ENCODE assay signal across 22 cellular contexts in genomic region chr22:33593818-33594217, GRCh38.
DNase-seq lines count a peak whose midpoint lies in the region; ATAC-seq, FAIRE-seq and TF ChIP-seq lines count a peak whose summit lies in the region.
"Had no signal": no experiment of that assay in that cellular context is flagged by ENCODE, and none has a peak within 500 bp of the region (broad histone marks: within the 10 kb centered on the region; RNA-seq: fewer than 3 reads in every experiment).

No MANE protein-coding gene starts in this region.

- no peaks in the 10 kb centered on the region for H3K79me2 ChIP-seq in HepG2 (ENCODE audit: insufficient read depth, low read length)

- intact Hi-C loops in HepG2 (cut with micrococcal nuclease; ENCODE audit: unreplicated experiment) (no loop called here), right lobe of liver (cut with DNase I) (no loop called here), CD14-positive monocyte (cut with micrococcal nuclease) (no loop called here)

- H3K4me1 Mint-ChIP-seq in CD14-positive monocyte, result no peaks in the 10 kb centered on the region
- H3K4me1 Mint-ChIP-seq in T-cell, result no peaks in the 10 kb centered on the region

- H3K9me3 Mint-ChIP-seq in CD14-positive monocyte (peaks cover 0 to 12% (median 4%) of the 10 kb centered on the region in 7 donors), T-cell (peaks cover 0 to 8% (median 0%) of the 10 kb centered on the region in 3 donors)
- H3K9me3 Mint-ChIP-seq: CD8-positive, alpha-beta T cell had no signal

- peaks cover 0 to 2% (median 0%) of the 10 kb centered on the region in 3 donors for H3K27me3 Mint-ChIP-seq in CD14-positive monocyte (ENCODE audit: low read depth in 3 of 3)
- H3K27me3 Mint-ChIP-seq in T-cell, result no peaks in the 10 kb centered on the region
- H3K27me3 Mint-ChIP-seq: CD4-positive, alpha-beta T cell had no signal

- CTCF ChIA-PET in HepG2 (lab: Yijun Ruan, JAX; ENCODE audit: low intra/inter-chr PET ratio, low total read pairs), result no interaction called here
- CTCF ChIA-PET in T-cell (lab: Charles Lee), result no interaction called here

- ATAC-seq in HepG2 (no peak), right lobe of liver (no peak), esophagus mucosa (peak; percentile 25), T-cell (replicated peaks in 1 of 4) (no peak), HG02852 (IDR thresholded peaks at IDR 0.05; ENCODE audit: unreplicated experiment) (no peak)
- ATAC-seq: CD8-positive, alpha-beta T cell had no signal

- TF ChIP-seq RAD21 in HepG2 (CRISPR knock-in tag; IDR thresholded peaks at IDR 0.05), result no peak

- H3K9me3 ChIP-seq in HepG2 (ENCODE audit: low read length) (no peaks in the 10 kb centered on the region), right lobe of liver (no peaks in the 10 kb centered on the region)
- H3K9me3 ChIP-seq: BE2C, BLaER1 had no signal

- TF ChIP-seq CTCF in HepG2 (CRISPR knock-in tag; IDR thresholded peaks at IDR 0.05) (no peak), right lobe of liver (IDR thresholded peaks at IDR 0.05) (no peak), CD14-positive monocyte (IDR thresholded peaks at IDR 0.05) (no peak)

- H3K4me1 ChIP-seq in HepG2 (ENCODE audit: insufficient read depth, low read length), result peaks cover 7% of the 10 kb centered on the region; the same call in 1 of the 2 replicates
- H3K4me1 ChIP-seq in right lobe of liver, result no peaks in the 10 kb centered on the region
- H3K4me1 ChIP-seq: BE2C, BLaER1 had no signal

- H3K4me3 Mint-ChIP-seq in CD14-positive monocyte (no peak overlapping the region), T-cell (no peak overlapping the region)
- H3K4me3 Mint-ChIP-seq: CD4-positive, alpha-beta T cell; CD8-positive, alpha-beta T cell had no signal

- H3K36me3 ChIP-seq in HepG2 (replicated peaks in 1 of 2; ENCODE audit: control insufficient read depth in 1 of 2, insufficient read depth in 2 of 2, low read length in 2 of 2) (peaks cover 0 to 1% of the 10 kb centered on the region in 2 experiments; a peak in 2 of 5 replicates), right lobe of liver (no peaks in the 10 kb centered on the region)
- H3K36me3 ChIP-seq: BE2C had no signal

- FAIRE-seq in HepG2 (lab: Jason Lieb, UNC), result no peak
- FAIRE-seq: D721Med, G401.6, GM12891, GM19239 had no signal

- H3K36me3 Mint-ChIP-seq in CD14-positive monocyte (no peaks in the 10 kb centered on the region), T-cell (no peaks in the 10 kb centered on the region)
- H3K36me3 Mint-ChIP-seq: CD8-positive, alpha-beta T cell had no signal

- DNase-seq in HepG2 (ENCODE audit: low spot score), result no peak
- no peak for DNase-seq in right lobe of liver
- peak; percentile 66 for DNase-seq in NCI-H82 (lab: John Stamatoyannopoulos, UW)
- peak; percentile 0 for DNase-seq in islet precursor cell
- DNase-seq in CD14-positive monocyte (ENCODE audit: low spot score), result no peak
- DNase-seq in T-cell, result no peak
- DNase-seq: ACHN; BE2C; C1 segment of cervical spinal cord; CD4-positive, alpha-beta T cell; CD8-positive, alpha-beta T cell; COR-L47; DMS79 treated with DMSO at 0.1 percent for 48 hours; GF-D8 had no signal

- H3K27me3 ChIP-seq in HepG2 (ENCODE audit: control insufficient read depth in 1 of 2, insufficient read depth in 2 of 2, low read length in 2 of 2) (no peaks in the 10 kb centered on the region), right lobe of liver (no peaks in the 10 kb centered on the region)
- H3K27me3 ChIP-seq: BE2C, BLaER1 had no signal

- 99% methylated on average over 5 of the region's 5 CpGs for WGBS in HepG2 (ENCODE audit: low lambda C conversion rate)
- 79% methylated on average over 5 of the region's 5 CpGs for WGBS in right lobe of liver (ENCODE audit: insufficient coverage, low coverage, low lambda C conversion rate, missing lambda C conversion rate)

- in situ Hi-C loops in HepG2 (cut with HindIII; ENCODE audit: extremely low pct_ligation_motif_present, low pct_unique_long_range_greater_than_20kb), result no loop called here

- TF ChIP-seq EP300 in HepG2 (IDR thresholded peaks at IDR 0.05; ENCODE audit: low read depth in 2 of 2, low read length in 2 of 2), result no peak
- TF ChIP-seq EP300 in HepG2 (CRISPR knock-in tag; IDR thresholded peaks at IDR 0.05; ENCODE audit: borderline replicate concordance), result no peak

- BruUV-seq in HepG2 (replicated peaks; lab: Mats Ljungman, UMichigan), result no TSS peak

- no peak overlapping the region for H3K4me3 ChIP-seq in HepG2 (replicated peaks in 1 of 3; ENCODE audit: insufficient read depth in 1 of 3, low read depth in 2 of 3, low read length in 3 of 3)
- no peak overlapping the region for H3K4me3 ChIP-seq in right lobe of liver
- H3K4me3 ChIP-seq: BLaER1 had no signal

- no peak overlapping the region for H3K27ac ChIP-seq in HepG2 (ENCODE audit: extremely low read length, insufficient read depth, low read length)
- H3K27ac ChIP-seq in right lobe of liver, result no peak overlapping the region
- H3K27ac ChIP-seq: 22Rv1, BLaER1 had no signal

- no peak overlapping the region for H3K9ac ChIP-seq in HepG2 (ENCODE audit: insufficient read depth, low read depth, low read length)
- H3K9ac ChIP-seq: BLaER1 had no signal

- no peak overlapping the region for H3K4me2 ChIP-seq in HepG2 (ENCODE audit: low read depth, low read length)
- H3K4me2 ChIP-seq: BLaER1 had no signal

- POLR2A ChIA-PET in HepG2 (lab: Yijun Ruan, JAX), result no interaction called here
- POLR2A ChIA-PET in T-cell (lab: Charles Lee), result no interaction called here

- no peak overlapping the region for H2AFZ ChIP-seq in HepG2 (ENCODE audit: low read length)

- H4K20me1 ChIP-seq in HepG2 (ENCODE audit: insufficient read depth, low read length), result no peaks in the 10 kb centered on the region
- H4K20me1 ChIP-seq: BLaER1 had no signal

- no peak for TF ChIP-seq POLR2A in HepG2 (IDR thresholded peaks at IDR 0.05; ENCODE audit: insufficient read depth in 1 of 2, low read depth in 2 of 2, low read length in 2 of 2)
- TF ChIP-seq POLR2A in right lobe of liver (IDR thresholded peaks at IDR 0.05), result no peak

- H3K27ac Mint-ChIP-seq in CD14-positive monocyte (no peak overlapping the region), T-cell (no peak overlapping the region)
- H3K27ac Mint-ChIP-seq: CD4-positive, alpha-beta T cell; CD8-positive, alpha-beta T cell had no signal

TF ChIP-seq in HepG2, 621 proteins besides CTCF, POLR2A, EP300 and RAD21:
- TF ChIP-seq MLLT10 (CRISPR knock-in tag; IDR thresholded peaks at IDR 0.05) (no peak), ZNF607 (CRISPR knock-in tag; IDR thresholded peaks at IDR 0.05; ENCODE audit: borderline replicate concordance) (no peak), ZFP37 (CRISPR knock-in tag; IDR thresholded peaks at IDR 0.05; ENCODE audit: borderline replicate concordance) (no peak), GLI4 (CRISPR knock-in tag; IDR thresholded peaks at IDR 0.05; ENCODE audit: borderline replicate concordance) (no peak), PLSCR1 (CRISPR knock-in tag; IDR thresholded peaks at IDR 0.05; ENCODE audit: borderline replicate concordance) (no peak), MAFF (IDR thresholded peaks at IDR 0.05; ENCODE audit: low read depth, low read length) (peak; percentile 32; the same call in 1 of the 2 replicates), MAFK (conservative IDR thresholded peaks at IDR 0.05 in 1 of 2, IDR thresholded peaks at IDR 0.05 in 1 of 2; ENCODE audit: low read length in 2 of 2) (peak; percentile 55 to 58; a peak in 2 of 4 replicates), ZNF234 (CRISPR knock-in tag; conservative IDR thresholded peaks at IDR 0.05) (no peak), NONO (IDR thresholded peaks at IDR 0.05) (no peak), NONO (CRISPR knock-in tag; conservative IDR thresholded peaks at IDR 0.05) (no peak)

Comparison
In these comparisons a context has a peak if more than half of its experiments do, and no peak if none do; other contexts are left out.
1. DNase-seq: peak in NCI-H82 (single experiment) and islet precursor cell (single experiment); none in HepG2 (single experiment), right lobe of liver (0 of 3), CD14-positive monocyte (single experiment) and T-cell (0 of 34).